In genomic region chr3:107431048-107431297, GRCh38 we compare ENCODE assay signal across 9 cellular contexts. TPM values are rescaled to one million over a fixed set of nuclear protein-coding genes. Genes with fewer than 3 reads are reported as not detected.
DNase-seq lines count a peak whose midpoint lies in the region; ATAC-seq and TF ChIP-seq lines count a peak whose summit lies in the region.
"Had no signal": no experiment of that assay in that cellular context is flagged by ENCODE, and none has a peak within 500 bp of the region (broad histone marks: within the 10 kb centered on the region; RNA-seq: fewer than 3 reads in every experiment).

No MANE protein-coding gene starts in this region.

- H3K36me3 Mint-ChIP-seq in activated B cell treated with CpG ODN at 0.5 μM for 24 hours (ENCODE audit: low read depth) (peaks cover 4% of the 10 kb centered on the region), natural killer cell (no peaks in the 10 kb centered on the region)

- TF ChIP-seq CTCF in activated B cell treated with CpG ODN at 0.5 μM for 24 hours (IDR thresholded peaks at IDR 0.05) (no peak), epithelial cell of proximal tubule (conservative IDR thresholded peaks at IDR 0.05; ENCODE audit: low read depth, low read length) (no peak), natural killer cell (IDR thresholded peaks at IDR 0.05) (no peak)

- H3K27me3 Mint-ChIP-seq in activated B cell treated with CpG ODN at 0.5 μM for 24 hours (no peaks in the 10 kb centered on the region), natural killer cell (ENCODE audit: low read depth in 2 of 2) (peaks cover 17 to 41% of the 10 kb centered on the region in 2 donors)

- POLR2A ChIA-PET in activated B cell treated with CpG ODN at 0.5 μM for 24 hours (lab: Charles Lee) = interaction anchor here (1.1 to 2.7 kb wide), 5 partner anchors 12 to 1159 kb away, joined by 3 to 24 read pairs (median 8); partner anchors contain the start of genes BBX, CIP2A and DZIP3

- H3K9me3 Mint-ChIP-seq in activated B cell treated with CpG ODN at 0.5 μM for 24 hours (no peaks in the 10 kb centered on the region), natural killer cell (no peaks in the 10 kb centered on the region)

- ATAC-seq in Right ventricle myocardium inferior (peak; percentile 15), HG03103 (IDR thresholded peaks at IDR 0.05; ENCODE audit: low read depth, unreplicated experiment) (peak; percentile 19), activated B cell treated with CpG ODN at 0.5 μM for 24 hours (ENCODE audit: low read depth) (peak; percentile 16), natural killer cell (peak in 2 of 3 donors; percentile 25 to 41)

- DNase-seq in Right ventricle myocardium inferior (ENCODE audit: missing footprints) (no peak), cardiac septum (ENCODE audit: low spot score) (no peak), activated B cell treated with CpG ODN at 0.5 μM for 24 hours (no peak), epithelial cell of proximal tubule (ENCODE audit: low read depth) (no peak), natural killer cell (peak; percentile 21), ureter (ENCODE audit: low spot score) (peak; percentile 58), kidney glomerular epithelial cell (lab: John Stamatoyannopoulos, UW) (no peak)

- peak overlapping the region; percentile 89 for H3K4me3 Mint-ChIP-seq in activated B cell treated with CpG ODN at 0.5 μM for 24 hours
- H3K4me3 Mint-ChIP-seq in natural killer cell = peak overlapping the region; percentile 88

- H3K4me3 ChIP-seq in epithelial cell of proximal tubule (ENCODE audit: low read depth, low read length) = peak overlapping the region; percentile 64

- H3K27ac Mint-ChIP-seq in activated B cell treated with CpG ODN at 0.5 μM for 24 hours = peak overlapping the region; percentile 77
- H3K27ac Mint-ChIP-seq in natural killer cell = peak overlapping the region in 1 of 2 donors; percentile 33

- H3K4me1 Mint-ChIP-seq in activated B cell treated with CpG ODN at 0.5 μM for 24 hours (peaks cover 47% of the 10 kb centered on the region), natural killer cell (peaks cover 14% of the 10 kb centered on the region in 2 donors)

- CTCF ChIA-PET in activated B cell treated with CpG ODN at 0.5 μM for 24 hours (lab: Charles Lee) = interaction anchor here (0.7 to 4.6 kb wide), 8 partner anchors 10 to 195 kb away, joined by 3 to 22 read pairs (median 8); partner anchors contain the start of gene BBX

- intact Hi-C loops in Right ventricle myocardium inferior (cut with DNase I) (loop anchor here (2.0 kb wide), 2 partner anchors 92 to 192 kb away; partner anchors contain the start of gene BBX), cardiac septum (cut with DNase I) (loop anchor here (1.0 to 10.0 kb wide), 5 partner anchors 93 to 254 kb away; no protein-coding TSS in a partner anchor), activated B cell treated with CpG ODN at 0.5 μM for 24 hours (cut with micrococcal nuclease) (loop anchor here (5.0 to 10.0 kb wide), 3 partner anchors 166 to 974 kb away; no protein-coding TSS in a partner anchor), natural killer cell (cut with micrococcal nuclease) (loop anchor here (2.0 to 5.0 kb wide), 2 partner anchors 91 to 194 kb away; partner anchors contain the start of gene BBX)

RNA-seq across cellular contexts. Expression of gene CCDC54, which starts 53.7 kb away (rescaled TPM):
- total RNA-seq in Right ventricle myocardium inferior (not detected), cardiac septum (not detected), activated B cell treated with CpG ODN at 0.5 μM for 24 hours (not detected in 2 replicates), epithelial cell of proximal tubule (not detected in 2 replicates), natural killer cell (not detected), ureter (not detected)
- total RNA-seq: pulmonary artery endothelial cell had no signal

Comparison
In these comparisons a context has a peak if more than half of its experiments do, and no peak if none do; other contexts are left out.
1. DNase-seq: peak in natural killer cell (single experiment) and ureter (single experiment); none in Right ventricle myocardium inferior (single experiment), cardiac septum (single experiment), activated B cell treated with CpG ODN at 0.5 μM for 24 hours (single experiment), epithelial cell of proximal tubule (single experiment) and kidney glomerular epithelial cell (single experiment).
2. Peak in every context shown above with its lines, with median percentiles within 50 percentile points of each other: ATAC-seq.